Comparison of ENCODE assay signal across 13 cellular contexts in the genomic region with DNA sequence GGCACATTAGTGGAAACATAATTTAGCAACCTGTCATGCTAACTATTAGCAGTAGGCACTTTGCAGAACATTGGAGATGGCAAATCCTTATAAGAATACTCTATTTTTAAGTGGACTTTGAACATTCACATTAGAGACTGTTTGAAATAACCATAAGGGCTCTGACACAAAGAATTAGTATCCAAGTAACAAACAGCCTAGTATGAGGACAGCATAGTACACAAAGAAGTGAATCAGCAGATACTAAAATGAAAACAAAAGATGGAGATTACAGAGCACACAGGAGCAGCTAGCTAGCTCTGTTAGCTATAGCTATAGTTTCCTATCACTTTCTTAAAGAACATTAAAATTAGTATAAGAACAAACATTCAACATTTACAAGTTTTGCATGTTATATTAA.
"Had no signal": no experiment of that assay in that cellular context is flagged by ENCODE, and none has a peak within 500 bp of the region (broad histone marks: within the 10 kb centered on the region; RNA-seq: fewer than 3 reads in every experiment).

No MANE protein-coding gene starts in this region.

- H3K36me3 ChIP-seq: esophagus muscularis mucosa, prostate gland had no signal

- H2AFZ ChIP-seq: hepatocyte had no signal

- H3K27me3 ChIP-seq: esophagus muscularis mucosa, hepatocyte, testis had no signal

- H3K9me3 ChIP-seq: esophagus muscularis mucosa, prostate gland, testis had no signal

- ATAC-seq: left ventricle myocardium superior had no signal

- H3K4me1 ChIP-seq: prostate gland, testis had no signal

- H3K27ac ChIP-seq: esophagus muscularis mucosa, hepatocyte, prostate gland had no signal

- H3K79me2 ChIP-seq: hepatocyte had no signal

- DNase-seq: activated CD4-positive, alpha-beta T cell treated with anti-CD3 and anti-CD28 coated beads, Interleukin-2, amount 50 U/mL, for 1 hour; activated naive CD4-positive, alpha-beta T cell; activated naive CD8-positive, alpha-beta T cell treated with anti-CD3 and anti-CD28 coated beads, Interleukin-2, amount 10 ng/mL, durations not matched to agents 7 days and 5 days; anterior cingulate cortex; left ventricle myocardium superior; nephron progenitor cell; occipital lobe; right cardiac atrium; testis had no signal

- H3K4me3 ChIP-seq: esophagus muscularis mucosa, hepatocyte, prostate gland, smooth muscle cell, testis had no signal

- H3K4me2 ChIP-seq: hepatocyte, smooth muscle cell had no signal
